1 cellular context compared by ENCODE assay signal in genomic region chr17:77875881-77876509, GRCh38.
TF ChIP-seq lines count a peak whose summit lies in the region.

No MANE protein-coding gene starts in this region.

TF ChIP-seq in HEK293, 187 proteins besides CTCF, POLR2A, EP300 and RAD21 (continued from another document):
- TF ChIP-seq ZNF692 (tag by site-specific recombination; IDR thresholded peaks at IDR 0.05) (no peak), ZNF398 (tag by site-specific recombination; IDR thresholded peaks at IDR 0.05) (no peak)
